Comparison of ENCODE assay signal across 2 cellular contexts in the genomic region with DNA sequence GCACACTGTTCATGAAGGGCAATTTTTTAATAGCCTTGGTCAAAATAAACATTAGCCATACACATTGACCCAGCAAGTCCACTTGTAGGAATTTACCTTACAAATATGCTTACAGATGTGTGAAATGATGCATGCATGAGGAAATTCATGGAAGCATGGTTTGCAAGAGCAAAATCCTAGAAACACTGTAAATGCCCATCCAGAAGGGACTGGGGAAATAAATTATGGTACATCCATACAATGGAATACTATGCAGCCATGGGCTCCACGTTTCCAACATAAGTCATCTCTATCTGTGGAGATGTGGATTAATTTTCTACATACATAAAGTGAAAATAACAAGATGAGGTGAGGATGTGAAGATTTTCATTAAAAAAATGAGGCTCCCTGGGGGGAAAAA.
TF ChIP-seq lines count a peak whose summit lies in the region.

No MANE protein-coding gene starts in this region.

TF ChIP-seq in SK-N-SH treated with all-trans-retinoic acid at 6 μM for 48 hours, 23 proteins besides CTCF, POLR2A, EP300 and RAD21 (continued from another document):
- TF ChIP-seq POU6F1 (CRISPR knock-in tag; IDR thresholded peaks at IDR 0.05; ENCODE audit: borderline replicate concordance, low read depth) = no peak

TF ChIP-seq in GM12878, 131 proteins besides CTCF, POLR2A, EP300 and RAD21 (continued from another document):
- TF ChIP-seq FOXM1 (IDR thresholded peaks at IDR 0.05; ENCODE audit: low read depth, low read length) = no peak
- TF ChIP-seq CHD4 (IDR thresholded peaks at IDR 0.05) = no peak
- no peak for TF ChIP-seq MEF2B (IDR thresholded peaks at IDR 0.05; ENCODE audit: partially characterized antibody, poor library complexity, severe bottlenecking)
- TF ChIP-seq SMAD1 (IDR thresholded peaks at IDR 0.05; ENCODE audit: low read depth, partially characterized antibody) = no peak
- TF ChIP-seq, protein P1, sequence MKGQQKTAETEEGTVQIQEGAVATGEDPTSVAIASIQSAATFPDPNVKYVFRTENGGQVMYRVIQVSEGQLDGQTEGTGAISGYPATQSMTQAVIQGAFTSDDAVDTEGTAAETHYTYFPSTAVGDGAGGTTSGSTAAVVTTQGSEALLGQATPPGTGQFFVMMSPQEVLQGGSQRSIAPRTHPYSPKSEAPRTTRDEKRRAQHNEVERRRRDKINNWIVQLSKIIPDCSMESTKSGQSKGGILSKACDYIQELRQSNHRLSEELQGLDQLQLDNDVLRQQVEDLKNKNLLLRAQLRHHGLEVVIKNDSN (IDR thresholded peaks at IDR 0.05; ENCODE audit: borderline replicate concordance, extremely low read length, insufficient read depth, low read depth, low read length) = no peak
- TF ChIP-seq ZBTB40 (IDR thresholded peaks at IDR 0.05; ENCODE audit: borderline replicate concordance) = no peak
- no peak for TF ChIP-seq TCF7 (IDR thresholded peaks at IDR 0.05; ENCODE audit: borderline replicate concordance)
- no peak for TF ChIP-seq CEBPB (IDR thresholded peaks at IDR 0.05; ENCODE audit: borderline replicate concordance in 1 of 2, low read depth in 2 of 2, low read length in 2 of 2)
- TF ChIP-seq, protein P2, sequence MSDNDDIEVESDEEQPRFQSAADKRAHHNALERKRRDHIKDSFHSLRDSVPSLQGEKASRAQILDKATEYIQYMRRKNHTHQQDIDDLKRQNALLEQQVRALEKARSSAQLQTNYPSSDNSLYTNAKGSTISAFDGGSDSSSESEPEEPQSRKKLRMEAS (IDR thresholded peaks at IDR 0.05; ENCODE audit: low read depth, low read length) = no peak
- no peak for TF ChIP-seq ZNF384 (IDR thresholded peaks at IDR 0.05; ENCODE audit: borderline replicate concordance, low read depth, low read length)
- TF ChIP-seq ETV6 (conservative IDR thresholded peaks at IDR 0.05 in 1 of 2, IDR thresholded peaks at IDR 0.05 in 1 of 2; ENCODE audit: borderline replicate concordance in 1 of 2, low read depth in 1 of 2) = no peak
- no peak for TF ChIP-seq BHLHE40 (IDR thresholded peaks at IDR 0.05; ENCODE audit: borderline replicate concordance in 1 of 2, low read depth in 2 of 2, low read length in 1 of 2)
